In genomic region chr7:96090756-96091155, GRCh38 we compare ENCODE assay signal across 18 cellular contexts.
DNase-seq lines count a peak whose midpoint lies in the region; ATAC-seq lines count a peak whose summit lies in the region.
"Had no signal": no experiment of that assay in that cellular context is flagged by ENCODE, and none has a peak within 500 bp of the region (broad histone marks: within the 10 kb centered on the region; RNA-seq: fewer than 3 reads in every experiment).

No MANE protein-coding gene starts in this region.

- H3K36me3 ChIP-seq in SJCRH30 = no peaks in the 10 kb centered on the region; the same call in 1 of the 2 replicates
- H3K36me3 ChIP-seq: HAP-1 had no signal

- H3K36me3 Mint-ChIP-seq in stimulated activated effector memory CD8-positive, alpha-beta T cell treated with anti-CD3 and anti-CD28 coated beads, Interleukin-12 subunit alpha, Interleukin-12 subunit beta, amount 100 ng/mL, for 72 hours = no peaks in the 10 kb centered on the region

- H3K4me3 Mint-ChIP-seq in stimulated activated effector memory CD8-positive, alpha-beta T cell treated with anti-CD3 and anti-CD28 coated beads, Interleukin-12 subunit alpha, Interleukin-12 subunit beta, amount 100 ng/mL, for 72 hours = no peak overlapping the region
- H3K4me3 Mint-ChIP-seq: CD4-positive, alpha-beta T cell had no signal

- ATAC-seq in stimulated activated effector memory CD8-positive, alpha-beta T cell treated with anti-CD3 and anti-CD28 coated beads, Interleukin-12 subunit alpha, Interleukin-12 subunit beta, amount 100 ng/mL, for 72 hours = no peak
- ATAC-seq: PC-3 had no signal

- H3K4me1 Mint-ChIP-seq in stimulated activated effector memory CD8-positive, alpha-beta T cell treated with anti-CD3 and anti-CD28 coated beads, Interleukin-12 subunit alpha, Interleukin-12 subunit beta, amount 100 ng/mL, for 72 hours = no peaks in the 10 kb centered on the region

- no peak overlapping the region for H3K4me3 ChIP-seq in SJCRH30
- H3K4me3 ChIP-seq: HAP-1 had no signal

- no peaks in the 10 kb centered on the region for H3K4me1 ChIP-seq in SJCRH30

- H3K9me3 Mint-ChIP-seq in stimulated activated effector memory CD8-positive, alpha-beta T cell treated with anti-CD3 and anti-CD28 coated beads, Interleukin-12 subunit alpha, Interleukin-12 subunit beta, amount 100 ng/mL, for 72 hours = no peaks in the 10 kb centered on the region
- H3K9me3 Mint-ChIP-seq: CD4-positive, alpha-beta T cell had no signal

- H3K9me3 ChIP-seq in SJCRH30 (replicated peaks) = no peaks in the 10 kb centered on the region
- H3K9me3 ChIP-seq: HAP-1 had no signal

- no peak overlapping the region for H3K27ac ChIP-seq in SJCRH30
- H3K27ac ChIP-seq: KMS-11, RWPE1 had no signal

- no peaks in the 10 kb centered on the region for H3K27me3 ChIP-seq in SJCRH30

- H3K27ac Mint-ChIP-seq in stimulated activated effector memory CD8-positive, alpha-beta T cell treated with anti-CD3 and anti-CD28 coated beads, Interleukin-12 subunit alpha, Interleukin-12 subunit beta, amount 100 ng/mL, for 72 hours = no peak overlapping the region
- H3K27ac Mint-ChIP-seq: CD4-positive, alpha-beta T cell had no signal

- DNase-seq in NCI-H2107 treated with DMSO at 0.1 percent for 48 hours (lab: John Stamatoyannopoulos, UW; ENCODE audit: unreplicated experiment) = peak; percentile 50
- no peak for DNase-seq in NCI-H2107 (lab: John Stamatoyannopoulos, UW)
- peak in 2 of 3 experiments; percentile 83 to 96 for DNase-seq in NCI-H1417 (lab: John Stamatoyannopoulos, UW)
- peak; percentile 56 for DNase-seq in NCI-H2227 (lab: John Stamatoyannopoulos, UW; ENCODE audit: unreplicated experiment)
- peak; percentile 10 to 53 for DNase-seq in SJCRH30
- DNase-seq in activated CD4-positive, alpha-beta T cell treated with anti-CD3 and anti-CD28 coated beads, Interleukin-2, amount 50 U/mL, for 4 hours = no peak
- DNase-seq in mucosa of gallbladder (ENCODE audit: low spot score) = no peak
- no peak for DNase-seq in stimulated activated effector memory CD8-positive, alpha-beta T cell treated with anti-CD3 and anti-CD28 coated beads, Interleukin-12 subunit alpha, Interleukin-12 subunit beta, amount 100 ng/mL, for 72 hours (ENCODE audit: low spot score in 2 of 2)
- DNase-seq: CD4-positive, alpha-beta T cell; GF-D8; NCI-H1092 treated with DMSO at 0.1 percent for 48 hours; NCI-H510A; PC-3; SIG-M5; T1000 had no signal

Comparison
In these comparisons a context has a peak if more than half of its experiments do, and no peak if none do; other contexts are left out.
1. DNase-seq: peak in NCI-H2107 treated with DMSO at 0.1 percent for 48 hours (single experiment), NCI-H1417 (2 of 3), NCI-H2227 (single experiment) and SJCRH30 (2 of 2); none in NCI-H2107 (single experiment), activated CD4-positive, alpha-beta T cell treated with anti-CD3 and anti-CD28 coated beads, Interleukin-2, amount 50 U/mL, for 4 hours (0 of 2), mucosa of gallbladder (single experiment) and stimulated activated effector memory CD8-positive, alpha-beta T cell treated with anti-CD3 and anti-CD28 coated beads, Interleukin-12 subunit alpha, Interleukin-12 subunit beta, amount 100 ng/mL, for 72 hours (0 of 2).